8 cellular contexts compared by ENCODE assay signal in the genomic region with DNA sequence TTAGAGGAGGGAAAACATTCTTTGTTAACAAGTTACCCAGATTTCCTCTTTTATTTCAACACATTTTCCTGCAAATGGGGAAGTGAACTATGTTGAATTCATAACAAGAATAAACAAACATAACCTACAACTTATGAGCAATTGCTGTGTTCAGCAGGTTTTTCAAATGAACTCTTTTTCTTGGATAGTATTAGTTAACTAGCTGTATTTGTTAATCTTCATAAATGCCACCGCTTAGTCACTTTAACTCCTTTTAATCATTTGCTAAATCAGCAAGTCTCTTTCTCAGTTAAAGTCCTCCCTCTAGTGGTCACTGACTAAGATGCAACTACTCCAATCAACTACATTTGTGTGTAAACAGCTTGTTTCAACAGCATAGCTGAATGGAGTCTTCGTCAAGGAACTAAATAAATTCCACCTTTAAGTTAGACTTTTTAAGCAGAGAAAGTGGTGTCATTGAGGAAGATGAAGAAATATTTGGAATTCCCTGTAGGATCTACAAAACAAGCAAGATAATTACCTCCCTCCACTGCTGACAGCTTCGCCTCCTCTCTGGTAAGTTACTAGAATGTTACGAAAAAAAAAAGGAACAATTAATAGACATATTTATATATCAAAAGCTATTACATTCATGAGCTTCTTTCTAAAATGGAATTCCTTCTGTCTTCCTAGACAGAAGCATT.
DNase-seq lines count a peak whose midpoint lies in the region; ATAC-seq and TF ChIP-seq lines count a peak whose summit lies in the region.

No MANE protein-coding gene starts in this region.

- no peaks in the 10 kb centered on the region for H3K27me3 ChIP-seq in left lung

- peak; percentile 73 to 88 for TF ChIP-seq CTCF in left lung (IDR thresholded peaks at IDR 0.05)

- no peaks in the 10 kb centered on the region for H3K36me3 ChIP-seq in left lung

- peaks cover 0 to 7% of the 10 kb centered on the region in 2 donors for H3K4me1 ChIP-seq in left lung

- H3K27ac ChIP-seq in left lung = no peak overlapping the region

- intact Hi-C loops in left lung (cut with DNase I) (no loop called here), posterior cingulate gyrus (cut with DNase I) (loop anchor here (5.0 kb wide), 1 partner anchor 1608 kb away; no protein-coding TSS in a partner anchor)

- peak; percentile 95 for ATAC-seq in GM19395 (IDR thresholded peaks at IDR 0.05; ENCODE audit: unreplicated experiment)
- peak; percentile 91 for ATAC-seq in HG03342 (IDR thresholded peaks at IDR 0.05; ENCODE audit: unreplicated experiment)
- ATAC-seq in left lung = peak; percentile 94

- peak; percentile 30 for DNase-seq in DMS153 treated with DMSO at 0.1 percent for 48 hours (lab: John Stamatoyannopoulos, UW; ENCODE audit: unreplicated experiment)
- DNase-seq in NCI-H748 treated with DMSO at 0.1 percent for 48 hours (lab: John Stamatoyannopoulos, UW) = peak; percentile 62
- peak; percentile 87 for DNase-seq in cerebellar cortex (ENCODE audit: low spot score)
- no peak for DNase-seq in left lung
- DNase-seq in posterior cingulate gyrus = no peak
- no peak for DNase-seq in GOT3 (lab: John Stamatoyannopoulos, UW)

- no peak overlapping the region for H3K4me3 ChIP-seq in left lung

- H3K9me3 ChIP-seq in left lung = no peaks in the 10 kb centered on the region

Comparison
In these comparisons a context has a peak if more than half of its experiments do, and no peak if none do; other contexts are left out.
1. DNase-seq: peak in DMS153 treated with DMSO at 0.1 percent for 48 hours (single experiment), NCI-H748 treated with DMSO at 0.1 percent for 48 hours (single experiment) and cerebellar cortex (single experiment); none in left lung (0 of 2), posterior cingulate gyrus (0 of 10) and GOT3 (single experiment).
2. Peak in every context shown above with its lines, with median percentiles within 50 percentile points of each other: ATAC-seq.